Comparison of ENCODE assay signal across 8 cellular contexts in the genomic region with DNA sequence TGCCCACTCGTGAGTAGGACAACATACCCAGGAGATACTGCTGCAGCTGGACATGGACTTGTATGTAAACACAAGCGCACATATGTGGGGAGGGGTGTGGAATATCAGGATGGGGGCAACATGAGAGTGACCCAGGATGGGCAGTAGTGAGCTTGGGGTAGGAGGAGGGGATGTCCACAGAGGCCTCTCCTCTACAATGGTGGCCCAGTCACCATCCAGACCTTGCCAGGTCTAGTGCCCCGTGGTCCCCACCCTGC. TPM values are rescaled to one million over a fixed set of nuclear protein-coding genes. Genes with fewer than 3 reads are reported as not detected.
DNase-seq lines count a peak whose midpoint lies in the region; ATAC-seq, FAIRE-seq and TF ChIP-seq lines count a peak whose summit lies in the region.

No MANE protein-coding gene starts in this region.

- no peaks in the 10 kb centered on the region for H3K9me3 Mint-ChIP-seq in CD8-positive, alpha-beta T cell

- peaks cover 8% of the 10 kb centered on the region; the same call in 1 of the 2 replicates for H4K20me1 ChIP-seq in SK-N-SH (ENCODE audit: insufficient read depth)

- WGBS in SK-N-SH (ENCODE audit: low lambda C conversion rate), result 67% methylated on average over 2 of the region's 3 CpGs
- WGBS in esophagus muscularis mucosa, result 13% methylated on average over 3 of the region's 3 CpGs
- 26 to 27% methylated on average over 3 of the region's 3 CpGs for WGBS in pancreas, 2 donors

- H3K27me3 Mint-ChIP-seq in CD8-positive, alpha-beta T cell (ENCODE audit: low read depth), result peaks cover 4% of the 10 kb centered on the region

- H3K27me3 ChIP-seq in CD8-positive, alpha-beta T cell (ENCODE audit: insufficient read depth, low read length), result no peaks in the 10 kb centered on the region
- no peaks in the 10 kb centered on the region for H3K27me3 ChIP-seq in SK-N-SH (ENCODE audit: insufficient read depth)
- H3K27me3 ChIP-seq in esophagus muscularis mucosa, result no peaks in the 10 kb centered on the region
- H3K27me3 ChIP-seq in pancreas, result no peaks in the 10 kb centered on the region

- H3K4me1 Mint-ChIP-seq in CD8-positive, alpha-beta T cell (ENCODE audit: low read depth), result peaks cover 7% of the 10 kb centered on the region

- H3K27ac Mint-ChIP-seq in CD8-positive, alpha-beta T cell, result no peak overlapping the region

- no peak for TF ChIP-seq RAD21 in SK-N-SH (IDR thresholded peaks at IDR 0.05; ENCODE audit: low read length)

- peaks cover 27% of the 10 kb centered on the region for H3F3A ChIP-seq in SK-N-SH (replicated peaks; ENCODE audit: insufficient read depth)

- peak overlapping the region; percentile 79 for H3K4me2 ChIP-seq in SK-N-SH

- H3K9me2 ChIP-seq in SK-N-SH, result no peaks in the 10 kb centered on the region

- TF ChIP-seq POLR2A in esophagus muscularis mucosa (IDR thresholded peaks at IDR 0.05; ENCODE audit: low read depth) (no peak), GM12892 (IDR thresholded peaks at IDR 0.05; ENCODE audit: low read depth, low read length) (no peak)

- no peaks in the 10 kb centered on the region for H3K9me3 ChIP-seq in CD8-positive, alpha-beta T cell (ENCODE audit: low read length)
- H3K9me3 ChIP-seq in SK-N-SH, result no peaks in the 10 kb centered on the region
- no peaks in the 10 kb centered on the region for H3K9me3 ChIP-seq in esophagus muscularis mucosa
- no peaks in the 10 kb centered on the region for H3K9me3 ChIP-seq in pancreas

- no peak overlapping the region for H2AFZ ChIP-seq in SK-N-SH (ENCODE audit: low read depth)

- peaks cover 10% of the 10 kb centered on the region for H3K4me1 ChIP-seq in CD8-positive, alpha-beta T cell (ENCODE audit: insufficient read depth, low read length)
- H3K4me1 ChIP-seq in SK-N-SH (ENCODE audit: control insufficient read depth in 1 of 2, insufficient read depth in 2 of 2, low read depth in 1 of 2, low read length in 1 of 2), result peaks cover 24 to 42% of the 10 kb centered on the region in 2 experiments
- peaks cover 43 to 73% (median 68%) of the 10 kb centered on the region in 4 donors for H3K4me1 ChIP-seq in esophagus muscularis mucosa
- H3K4me1 ChIP-seq in pancreas, result peaks cover 0 to 18% (median 6%) of the 10 kb centered on the region in 3 donors

- H3K4me3 ChIP-seq in CD8-positive, alpha-beta T cell (ENCODE audit: low read depth, low read length), result no peak overlapping the region
- peak overlapping the region; percentile 79 to 91 for H3K4me3 ChIP-seq in SK-N-SH (ENCODE audit: low read depth in 2 of 2, low read length in 1 of 2)
- peak overlapping the region; percentile 82 to 96 (median 92) for H3K4me3 ChIP-seq in esophagus muscularis mucosa
- H3K4me3 ChIP-seq in pancreas, result peak overlapping the region; percentile 59 to 84 (median 76)

- peak overlapping the region; percentile 83 for H3K4me3 Mint-ChIP-seq in CD8-positive, alpha-beta T cell

- POLR2A ChIA-PET in CD8-positive, alpha-beta T cell (lab: Charles Lee), result no interaction called here
- POLR2A ChIA-PET in SK-N-SH (lab: Yijun Ruan, JAX), result interaction anchor here (1.5 kb wide), 1 partner anchor 53 kb away, joined by 3 read pairs; a partner anchor contains a TSS

- FAIRE-seq in pancreas (lab: Jason Lieb, UNC), result no peak
- FAIRE-seq in GM12892 (lab: Jason Lieb, UNC), result no peak

- peak overlapping the region; percentile 85; the same call in 1 of the 2 replicates for H3K9ac ChIP-seq in SK-N-SH

- no peaks in the 10 kb centered on the region for H3K36me3 ChIP-seq in CD8-positive, alpha-beta T cell (ENCODE audit: insufficient read depth, low read length)
- H3K36me3 ChIP-seq in SK-N-SH (replicated peaks in 1 of 2; ENCODE audit: control insufficient read depth in 1 of 2, insufficient read depth in 2 of 2, low read length in 1 of 2) (peaks cover 7 to 16% of the 10 kb centered on the region in 2 experiments), esophagus muscularis mucosa (peaks cover 0 to 22% (median 10%) of the 10 kb centered on the region in 4 donors), pancreas (peaks cover 0 to 6% (median 0%) of the 10 kb centered on the region in 3 donors)

- H3K79me2 ChIP-seq in SK-N-SH (ENCODE audit: insufficient read depth), result peaks cover 57% of the 10 kb centered on the region

- peaks cover 7% of the 10 kb centered on the region for H3K36me3 Mint-ChIP-seq in CD8-positive, alpha-beta T cell

- intact Hi-C loops in CD8-positive, alpha-beta T cell (cut with DNase I, micrococcal nuclease), result no loop called here
- intact Hi-C loops in esophagus muscularis mucosa (cut with DNase I) (loop anchor here (5.0 kb wide), 3 partner anchors 51 to 89 kb away; a partner anchor contains a TSS), pancreas (cut with DNase I) (no loop called here)

- TF ChIP-seq CTCF in CD8-positive, alpha-beta T cell (IDR thresholded peaks at IDR 0.05), result no peak
- no peak for TF ChIP-seq CTCF in SK-N-SH (IDR thresholded peaks at IDR 0.05)
- TF ChIP-seq CTCF in esophagus muscularis mucosa (IDR thresholded peaks at IDR 0.05), result no peak
- no peak for TF ChIP-seq CTCF in pancreas (IDR thresholded peaks at IDR 0.05)

- no peak for DNase-seq in CD8-positive, alpha-beta T cell
- DNase-seq in SK-N-SH, result no peak
- DNase-seq in esophagus muscularis mucosa (ENCODE audit: extremely low spot score), result no peak
- DNase-seq in pancreas, result no peak
- no peak for DNase-seq in GM12892 (ENCODE audit: insufficient read length)
- no peak for DNase-seq in NCI-H128 (lab: John Stamatoyannopoulos, UW; ENCODE audit: unreplicated experiment)

- no peak overlapping the region for H3K27ac ChIP-seq in CD8-positive, alpha-beta T cell (ENCODE audit: low read depth, low read length)
- H3K27ac ChIP-seq in SK-N-SH (ENCODE audit: low read depth in 2 of 2, low read length in 1 of 2) (peak overlapping the region; percentile 83 to 84), esophagus muscularis mucosa (replicated peaks in 1 of 4) (peak overlapping the region; percentile 91 to 98 (median 96)), pancreas (peak overlapping the region in 3 of 4 donors; percentile 51 to 70 (median 57))

- TF ChIP-seq EP300 in SK-N-SH (IDR thresholded peaks at IDR 0.05; ENCODE audit: borderline replicate concordance in 1 of 2, low read depth in 1 of 2, low read length in 1 of 2) (no peak), esophagus muscularis mucosa (IDR thresholded peaks at IDR 0.05) (no peak)

- no peak for ATAC-seq in CD8-positive, alpha-beta T cell
- ATAC-seq in pancreas (peak in 2 of 4 donors; percentile 6 to 15), HG03095 (IDR thresholded peaks at IDR 0.05; ENCODE audit: unreplicated experiment) (no peak), GM18519 (IDR thresholded peaks at IDR 0.05; ENCODE audit: low FRiP score, unreplicated experiment) (no peak)

- CTCF ChIA-PET in CD8-positive, alpha-beta T cell (lab: Charles Lee), result no interaction called here
- CTCF ChIA-PET in SK-N-SH (lab: Yijun Ruan, JAX), result interaction anchor here (0.7 to 2.7 kb wide), 4 partner anchors 16 to 178 kb away, joined by 3 to 12 read pairs (median 5); no protein-coding TSS in a partner anchor

TF ChIP-seq in SK-N-SH, 30 proteins besides CTCF, POLR2A, EP300 and RAD21 (continues in another document):
- TF ChIP-seq EZH2phosphoT487 (IDR thresholded peaks at IDR 0.05; ENCODE audit: borderline replicate concordance, low read depth), result no peak
- no peak for TF ChIP-seq TAF1 (IDR thresholded peaks at IDR 0.05; ENCODE audit: borderline replicate concordance, low read depth, low read length)
- TF ChIP-seq SIN3A (IDR thresholded peaks at IDR 0.05; ENCODE audit: borderline replicate concordance, low read depth, low read length), result no peak
- no peak for TF ChIP-seq FOSL2 (IDR thresholded peaks at IDR 0.05; ENCODE audit: borderline replicate concordance, low read depth)

RNA-seq across cellular contexts. Expression of a gene that starts 0.3 kb away (rescaled TPM):
- under 1 TPM; 0.24 to 0.33 TPM for total RNA-seq in CD8-positive, alpha-beta T cell
- polyA plus RNA-seq in SK-N-SH (2012; rRNA removed), result 9.9 and 13.0 TPM in 2 replicates
- polyA plus RNA-seq in SK-N-SH (2012; cell fraction: cytosol; rRNA removed), result 4.3 and 7.4 TPM in 2 replicates
- 18.6 and 21.5 TPM in 2 replicates for polyA plus RNA-seq in SK-N-SH (2012; cell fraction: nucleus; rRNA removed)
- total RNA-seq in esophagus muscularis mucosa, result 100 to 1,000 TPM in 2 of 4 donors, 10 to 100 TPM in 2; 75.4 to 137 (median 95.7) TPM
- total RNA-seq in pancreas, result 10 to 100 TPM in 3 of 6 donors, 1 to 10 TPM in 3; 7.9 to 13.6 (median 10.2) TPM
- polyA plus RNA-seq in pancreas, result 10 to 100 TPM in 1 of 2 donors, 1 to 10 TPM in 1; 9.0 to 12.5 TPM
- 0.11 TPM for polyA plus RNA-seq in GM12892 (2012; ENCODE audit: missing spikeins)

RNA-seq across cellular contexts. Expression of a gene that starts 32.1 kb away (rescaled TPM):
- not detected for total RNA-seq in CD8-positive, alpha-beta T cell
- polyA plus RNA-seq in SK-N-SH (2012; rRNA removed) (not detected in 2 replicates), pancreas (under 1 TPM in 1 of 2 donors, not detected in 1; 0.12 TPM)
- not detected in 2 replicates for polyA plus RNA-seq in SK-N-SH (2012; cell fraction: cytosol; rRNA removed)
- polyA plus RNA-seq in SK-N-SH (2012; cell fraction: nucleus; rRNA removed), result not detected in 2 replicates
- total RNA-seq in esophagus muscularis mucosa (under 1 TPM in 1 of 4 donors, not detected in 3; 0.17 TPM), pancreas (not detected)
- polyA plus RNA-seq in GM12892 (2012; ENCODE audit: missing spikeins), result not detected

RNA-seq across cellular contexts. Expression of a gene that starts 49.4 kb away (rescaled TPM):
- not detected for total RNA-seq in CD8-positive, alpha-beta T cell
- polyA plus RNA-seq in SK-N-SH (2012; rRNA removed) (not detected in 2 replicates), pancreas (10 to 100 TPM in 1 of 2 donors, 1 to 10 TPM in 1; 4.6 to 17.8 TPM)
- polyA plus RNA-seq in SK-N-SH (2012; cell fraction: cytosol; rRNA removed), result not detected in 2 replicates
- polyA plus RNA-seq in SK-N-SH (2012; cell fraction: nucleus; rRNA removed), result 0.09 TPM in 1 of 2 replicates, not detected in the other
- total RNA-seq in esophagus muscularis mucosa (1 to 10 TPM in 1 of 4 donors, not detected in 3; 1.5 TPM), pancreas (1 to 10 TPM in 2 of 6 donors, under 1 TPM in 3, not detected in 1; 0.42 to 2.5 (median 1.00) TPM)
- not detected for polyA plus RNA-seq in GM12892 (2012; ENCODE audit: missing spikeins)

RNA-seq across cellular contexts. Expression of a gene that starts 52.7 kb away (rescaled TPM):
- total RNA-seq in CD8-positive, alpha-beta T cell, result 100 to 1,000 TPM; 190 to 204 TPM
- polyA plus RNA-seq in SK-N-SH (2012; rRNA removed), result 19.2 and 26.9 TPM in 2 replicates
- polyA plus RNA-seq in SK-N-SH (2012; cell fraction: cytosol; rRNA removed), result 8.1 and 8.3 TPM in 2 replicates
- polyA plus RNA-seq in SK-N-SH (2012; cell fraction: nucleus; rRNA removed), result 55.0 and 119 TPM in 2 replicates
- total RNA-seq in esophagus muscularis mucosa, result 10 to 100 TPM; 24.7 to 73.1 (median 36.0) TPM
- 10 to 100 TPM; 15.5 to 42.0 (median 33.0) TPM for total RNA-seq in pancreas
- polyA plus RNA-seq in pancreas, result 10 to 100 TPM; 27.9 to 46.8 TPM
- polyA plus RNA-seq in GM12892 (2012; ENCODE audit: missing spikeins), result 62.4 TPM

Comparison
In these comparisons a context has a peak if more than half of its experiments do, and no peak if none do; other contexts are left out.
1. RNA of a gene that starts 0.3 kb away (total RNA-seq): 75.4 to 137 TPM in esophagus muscularis mucosa and 7.9 to 13.6 TPM in pancreas; 0.24 to 0.33 TPM in CD8-positive, alpha-beta T cell; every median in the first group is over 4 times any median in the second.